ENCODE assay signal across 31 cellular contexts in genomic region chr3:113601240-113601639, GRCh38.
"Had no signal": no experiment of that assay in that cellular context is flagged by ENCODE, and none has a peak within 500 bp of the region (broad histone marks: within the 10 kb centered on the region; RNA-seq: fewer than 3 reads in every experiment).

No MANE protein-coding gene starts in this region.

- H3K27me3 ChIP-seq: ascending aorta, breast epithelium, cardiac muscle cell, esophagus muscularis mucosa, gastrocnemius medialis, heart left ventricle had no signal

- H3K4me3 ChIP-seq: ascending aorta, breast epithelium, cardiac muscle cell, esophagus muscularis mucosa, gastrocnemius medialis, heart left ventricle had no signal

- H3K4me1 ChIP-seq: ascending aorta, breast epithelium, esophagus muscularis mucosa, foreskin keratinocyte had no signal

- H3K27ac ChIP-seq: ascending aorta, breast epithelium, cardiac muscle cell, esophagus muscularis mucosa, foreskin keratinocyte, gastrocnemius medialis, heart left ventricle, VCaP had no signal

- H3K36me3 ChIP-seq: ascending aorta, breast epithelium, cardiac muscle cell, esophagus muscularis mucosa, gastrocnemius medialis, heart left ventricle had no signal

- FAIRE-seq: colon, TTC549 had no signal

- DNase-seq: activated CD4-positive, alpha-beta memory T cell treated with anti-CD3 and anti-CD28 coated beads, Interleukin-2, amount 10 ng/mL, durations not matched to agents 7 days and 5 days; activated CD4-positive, alpha-beta T cell treated with anti-CD3 and anti-CD28 coated beads for 1 hour; activated CD4-positive, alpha-beta T cell treated with anti-CD3 and anti-CD28 coated beads for 4 hours; activated CD4-positive, alpha-beta T cell treated with anti-CD3 and anti-CD28 coated beads, Interleukin-2, amount 10 ng/mL, durations not matched to agents 7 days and 5 days; activated CD4-positive, alpha-beta T cell treated with anti-CD3 and anti-CD28 coated beads, Interleukin-2, amount 50 U/mL, for 4 hours; activated CD8-positive, alpha-beta memory T cell treated with anti-CD3 and anti-CD28 coated beads, Interleukin-2, amount 50 U/mL, for 48 hours; activated gamma-delta T cell; activated naive CD4-positive, alpha-beta T cell; activated naive CD4-positive, alpha-beta T cell treated with anti-CD3 and anti-CD28 coated beads, Interleukin-2, amount 10 ng/mL, durations not matched to agents 7 days and 5 days; activated naive CD8-positive, alpha-beta T cell treated with anti-CD3 and anti-CD28 coated beads, Interleukin-2, amount 10 ng/mL, durations not matched to agents 7 days and 5 days; activated T-cell treated with anti-CD3 and anti-CD28 coated beads for 4 hours; activated T-cell treated with anti-CD3 and anti-CD28 coated beads, Interleukin-2, amount 50 U/mL, for 24 hours; activated T-cell treated with anti-CD3 and anti-CD28 coated beads, Interleukin-2, amount 50 U/mL, for 72 hours; central memory CD4-positive, alpha-beta T cell; cortex of kidney; dermis blood vessel endothelial cell; effector CD4-positive, alpha-beta T cell; effector memory CD8-positive, alpha-beta T cell; erythroblast; foreskin keratinocyte; gastrocnemius medialis; glutamatergic neuron; T-helper 2 cell had no signal

- H3K9me3 ChIP-seq: ascending aorta, breast epithelium, esophagus muscularis mucosa, gastrocnemius medialis, heart left ventricle had no signal
